ENCODE assay signal across 2 cellular contexts in the genomic region with DNA sequence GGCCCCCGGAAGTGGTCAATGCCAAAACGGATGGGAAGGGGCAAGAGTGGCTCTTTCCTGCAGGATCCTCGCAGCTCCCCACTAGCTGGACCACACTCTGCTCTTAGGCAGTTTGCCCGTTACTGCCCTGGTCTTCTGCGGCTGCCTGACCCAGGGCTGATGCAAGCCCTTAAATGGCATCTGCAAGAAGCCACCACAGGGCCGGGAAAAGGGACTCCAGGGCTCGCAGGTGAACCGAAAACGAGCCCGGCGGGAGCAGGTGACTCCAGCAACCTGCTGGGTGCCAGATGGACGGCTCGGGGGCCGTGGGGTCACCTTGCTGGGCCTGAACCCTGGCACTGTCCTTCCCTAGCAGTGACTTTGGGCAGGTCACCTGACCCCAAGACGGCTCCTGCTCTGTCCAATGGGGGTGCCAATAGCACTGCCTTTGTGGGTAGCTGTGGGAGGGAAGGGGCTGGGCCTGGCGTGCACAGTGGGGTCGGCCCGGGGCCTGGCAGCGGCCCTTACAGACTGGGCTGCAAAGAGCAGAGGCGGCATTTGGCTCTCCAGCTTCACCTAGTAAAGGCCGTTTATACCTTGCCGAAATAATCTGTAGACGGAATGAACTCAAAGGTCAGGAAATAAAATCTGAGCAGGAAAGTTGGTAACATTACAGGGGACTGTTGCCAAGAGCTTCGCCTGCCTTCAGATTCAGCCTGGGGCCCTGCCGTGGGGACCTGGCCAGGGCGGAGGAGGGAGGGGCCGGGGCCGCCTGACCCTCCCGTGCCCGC.
A peak's percentile ranks its signal among the peaks of the same experiment; 100 is the strongest.
TF ChIP-seq lines count a peak whose summit lies in the region.

No MANE protein-coding gene starts in this region.

TF ChIP-seq in K562, 482 proteins besides CTCF, POLR2A, EP300 and RAD21:
- TF ChIP-seq TAF1 (IDR thresholded peaks at IDR 0.05; ENCODE audit: control insufficient read depth, extremely low read depth, insufficient read depth, low read length, severe bottlenecking) (peak; percentile 12), CEBPG (CRISPR knock-in tag; IDR thresholded peaks at IDR 0.05) (peak; percentile 69), CEBPG (tag; conservative IDR thresholded peaks at IDR 0.05 in 1 of 2, IDR thresholded peaks at IDR 0.05 in 1 of 2) (no peak), RAD51 (IDR thresholded peaks at IDR 0.05; ENCODE audit: borderline replicate concordance, low read depth) (peak; percentile 63; the same call in 1 of the 2 replicates), IRF9 (tag; IDR thresholded peaks at IDR 0.05) (no peak), SP1 (CRISPR knock-in tag; IDR thresholded peaks at IDR 0.05) (0 out of 2 replicates have a peak, but pooled peaks have one; percentile 30), TCFL5 (CRISPR knock-in tag; conservative IDR thresholded peaks at IDR 0.05) (no peak), MEF2D (tag; conservative IDR thresholded peaks at IDR 0.05; ENCODE audit: low read depth) (no peak), USF2 (CRISPR knock-in tag; IDR thresholded peaks at IDR 0.05) (peak; percentile 33; the same call in 1 of the 2 replicates), CCNT2 (IDR thresholded peaks at IDR 0.05; ENCODE audit: borderline replicate concordance, extremely low read depth, insufficient read length, low read depth, low read length) (peak; percentile 24), TEAD1 (CRISPR knock-in tag; IDR thresholded peaks at IDR 0.05) (0 out of 4 replicates have a peak, but pooled peaks of 1 of the 2 experiments have one; percentile 25)
- TF ChIP-seq, protein P1, sequence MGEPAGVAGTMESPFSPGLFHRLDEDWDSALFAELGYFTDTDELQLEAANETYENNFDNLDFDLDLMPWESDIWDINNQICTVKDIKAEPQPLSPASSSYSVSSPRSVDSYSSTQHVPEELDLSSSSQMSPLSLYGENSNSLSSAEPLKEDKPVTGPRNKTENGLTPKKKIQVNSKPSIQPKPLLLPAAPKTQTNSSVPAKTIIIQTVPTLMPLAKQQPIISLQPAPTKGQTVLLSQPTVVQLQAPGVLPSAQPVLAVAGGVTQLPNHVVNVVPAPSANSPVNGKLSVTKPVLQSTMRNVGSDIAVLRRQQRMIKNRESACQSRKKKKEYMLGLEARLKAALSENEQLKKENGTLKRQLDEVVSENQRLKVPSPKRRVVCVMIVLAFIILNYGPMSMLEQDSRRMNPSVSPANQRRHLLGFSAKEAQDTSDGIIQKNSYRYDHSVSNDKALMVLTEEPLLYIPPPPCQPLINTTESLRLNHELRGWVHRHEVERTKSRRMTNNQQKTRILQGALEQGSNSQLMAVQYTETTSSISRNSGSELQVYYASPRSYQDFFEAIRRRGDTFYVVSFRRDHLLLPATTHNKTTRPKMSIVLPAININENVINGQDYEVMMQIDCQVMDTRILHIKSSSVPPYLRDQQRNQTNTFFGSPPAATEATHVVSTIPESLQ (CRISPR knock-in tag; IDR thresholded peaks at IDR 0.05) = no peak
- TF ChIP-seq, protein P2, sequence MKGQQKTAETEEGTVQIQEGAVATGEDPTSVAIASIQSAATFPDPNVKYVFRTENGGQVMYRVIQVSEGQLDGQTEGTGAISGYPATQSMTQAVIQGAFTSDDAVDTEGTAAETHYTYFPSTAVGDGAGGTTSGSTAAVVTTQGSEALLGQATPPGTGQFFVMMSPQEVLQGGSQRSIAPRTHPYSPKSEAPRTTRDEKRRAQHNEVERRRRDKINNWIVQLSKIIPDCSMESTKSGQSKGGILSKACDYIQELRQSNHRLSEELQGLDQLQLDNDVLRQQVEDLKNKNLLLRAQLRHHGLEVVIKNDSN (CRISPR knock-in tag; IDR thresholded peaks at IDR 0.05) = peak; percentile 68; the same call in 1 of the 2 replicates
- TF ChIP-seq, protein P3, sequence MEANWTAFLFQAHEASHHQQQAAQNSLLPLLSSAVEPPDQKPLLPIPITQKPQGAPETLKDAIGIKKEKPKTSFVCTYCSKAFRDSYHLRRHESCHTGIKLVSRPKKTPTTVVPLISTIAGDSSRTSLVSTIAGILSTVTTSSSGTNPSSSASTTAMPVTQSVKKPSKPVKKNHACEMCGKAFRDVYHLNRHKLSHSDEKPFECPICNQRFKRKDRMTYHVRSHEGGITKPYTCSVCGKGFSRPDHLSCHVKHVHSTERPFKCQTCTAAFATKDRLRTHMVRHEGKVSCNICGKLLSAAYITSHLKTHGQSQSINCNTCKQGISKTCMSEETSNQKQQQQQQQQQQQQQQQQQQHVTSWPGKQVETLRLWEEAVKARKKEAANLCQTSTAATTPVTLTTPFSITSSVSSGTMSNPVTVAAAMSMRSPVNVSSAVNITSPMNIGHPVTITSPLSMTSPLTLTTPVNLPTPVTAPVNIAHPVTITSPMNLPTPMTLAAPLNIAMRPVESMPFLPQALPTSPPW (CRISPR knock-in tag; IDR thresholded peaks at IDR 0.05) = peak; percentile 9; the same call in 1 of the 2 replicates

TF ChIP-seq in liver, 16 proteins besides CTCF, POLR2A, EP300 and RAD21:
- TF ChIP-seq HNF4A (conservative IDR thresholded peaks at IDR 0.05) (peak; percentile 59 to 73), RXRA (IDR thresholded peaks at IDR 0.05) (peak; percentile 51 to 62), NR2F2 (IDR thresholded peaks at IDR 0.05) (no peak), FOXA2 (IDR thresholded peaks at IDR 0.05) (no peak), YY1 (IDR thresholded peaks at IDR 0.05) (peak; percentile 53), REST (IDR thresholded peaks at IDR 0.05) (peak; percentile 27), HNF4G (IDR thresholded peaks at IDR 0.05) (no peak)
TF ChIP-seq in liver: peak in this region for 4.
